ENCODE assay signal across 25 cellular contexts in the genomic region with DNA sequence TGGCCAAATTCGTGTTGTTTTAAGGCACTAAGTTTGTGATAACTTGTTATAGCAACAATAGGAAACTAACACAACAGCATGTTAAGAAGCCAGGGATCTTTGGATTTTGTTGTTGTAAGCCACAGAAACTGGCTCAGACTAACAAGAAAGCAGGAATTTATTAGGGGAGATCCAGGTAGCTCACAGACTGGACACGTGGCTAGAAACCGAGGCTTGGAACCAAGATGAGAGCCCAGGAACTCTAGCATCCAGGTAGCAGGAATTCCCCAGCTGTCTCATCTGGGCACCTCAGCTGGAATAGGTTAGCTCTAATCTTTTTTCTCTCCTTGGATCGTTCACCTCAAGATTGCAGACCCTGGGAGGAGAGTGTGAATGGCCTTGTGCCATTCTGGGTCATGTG. TPM values are rescaled to one million over a fixed set of nuclear protein-coding genes. Genes with fewer than 3 reads are reported as not detected.
A peak's percentile ranks its signal among the peaks of the same experiment; 100 is the strongest.
DNase-seq lines count a peak whose midpoint lies in the region; FAIRE-seq and TF ChIP-seq lines count a peak whose summit lies in the region.
"Had no signal": no experiment of that assay in that cellular context is flagged by ENCODE, and none has a peak within 500 bp of the region (broad histone marks: within the 10 kb centered on the region; RNA-seq: fewer than 3 reads in every experiment).

No MANE protein-coding gene starts in this region.

- H3K9ac ChIP-seq in BLaER1 treated with 17β-estradiol and CSF1 and Interleukin-3, amounts not matched to agents 10 nM and 100 nM: peak overlapping the region in 4 of 11 experiments; percentile 2 to 94 (median 90); a peak in 5 of 22 replicates

- TF ChIP-seq CTCF in MCF 10A (IDR thresholded peaks at IDR 0.05; ENCODE audit: unreplicated experiment): no peak
- TF ChIP-seq CTCF in breast epithelium (IDR thresholded peaks at IDR 0.05): no peak
- TF ChIP-seq CTCF in thyroid gland (IDR thresholded peaks at IDR 0.05): no peak

- H3K4me1 ChIP-seq in breast epithelium (peaks cover 4% of the 10 kb centered on the region in 2 donors), thyroid gland (peaks cover 32 to 36% of the 10 kb centered on the region in 2 donors)
- peaks cover 48 to 80% (median 70%) of the 10 kb centered on the region in 10 experiments for H3K4me1 ChIP-seq in BLaER1 treated with 17β-estradiol and CSF1 and Interleukin-3, amounts not matched to agents 10 nM and 100 nM

- H4K20me1 ChIP-seq in BLaER1 treated with 17β-estradiol and CSF1 and Interleukin-3, amounts not matched to agents 10 nM and 100 nM: no peaks in the 10 kb centered on the region

- H3K27ac Mint-ChIP-seq in MCF 10A (ENCODE audit: low read depth, unreplicated experiment): peak overlapping the region; percentile 25

- H3K36me3 ChIP-seq in breast epithelium (peaks cover 4% of the 10 kb centered on the region), thyroid gland (peaks cover 6 to 11% of the 10 kb centered on the region in 2 donors)
- peaks cover 11 to 87% (median 77%) of the 10 kb centered on the region in 11 experiments for H3K36me3 ChIP-seq in BLaER1 treated with 17β-estradiol and CSF1 and Interleukin-3, amounts not matched to agents 10 nM and 100 nM

- peaks cover 44% of the 10 kb centered on the region for H3K36me3 Mint-ChIP-seq in MCF 10A (ENCODE audit: insufficient read depth, unreplicated experiment)

- no peak overlapping the region for H3K4me3 Mint-ChIP-seq in MCF 10A (ENCODE audit: unreplicated experiment)
- H3K4me3 Mint-ChIP-seq: CD14-positive monocyte; CD4-positive, alpha-beta memory T cell; CD4-positive, CD25-positive, alpha-beta regulatory T cell; CD8-positive, alpha-beta memory T cell had no signal

- H3K27me3 Mint-ChIP-seq in MCF 10A (ENCODE audit: insufficient read depth, unreplicated experiment): no peaks in the 10 kb centered on the region
- H3K27me3 Mint-ChIP-seq: CD4-positive, alpha-beta memory T cell; CD4-positive, CD25-positive, alpha-beta regulatory T cell; CD8-positive, alpha-beta memory T cell had no signal

- FAIRE-seq in HTR-8/SVneo (lab: Jason Lieb, UNC): no peak
- FAIRE-seq: A549, GM12878, GM12892, GM18507 had no signal

- POLR2A ChIA-PET in MCF 10A (lab: Yijun Ruan, JAX): interaction anchor here (1.5 kb wide), 1 partner anchor 12 kb away, joined by 6 read pairs; no protein-coding TSS in a partner anchor

- no peaks in the 10 kb centered on the region for H3K9me3 Mint-ChIP-seq in MCF 10A (ENCODE audit: unreplicated experiment)
- H3K9me3 Mint-ChIP-seq: CD4-positive, alpha-beta memory T cell; CD4-positive, CD25-positive, alpha-beta regulatory T cell; CD8-positive, alpha-beta memory T cell had no signal

- intact Hi-C loops in MCF 10A (cut with micrococcal nuclease): no loop called here
- intact Hi-C loops in breast epithelium (cut with DNase I; ENCODE audit: low total_unique reads): no loop called here
- intact Hi-C loops in thyroid gland (cut with DNase I): loop anchor here (10.0 kb wide), 1 partner anchor 238 kb away; a partner anchor contains a TSS

- H3K27me3 ChIP-seq in breast epithelium: no peaks in the 10 kb centered on the region
- H3K27me3 ChIP-seq in BLaER1 treated with 17β-estradiol and CSF1 and Interleukin-3, amounts not matched to agents 10 nM and 100 nM: no peaks in the 10 kb centered on the region
- H3K27me3 ChIP-seq in thyroid gland: no peaks in the 10 kb centered on the region
- H3K27me3 ChIP-seq: BE2C had no signal

- BruUV-seq in MCF 10A (replicated peaks; lab: Mats Ljungman, UMichigan): no TSS peak

- CTCF ChIA-PET in MCF 10A (lab: Yijun Ruan, JAX): interaction anchor here (0.7 to 1.6 kb wide), 2 partner anchors 9 to 30 kb away, joined by 3 to 7 read pairs; no protein-coding TSS in a partner anchor

- H3K9me3 ChIP-seq in breast epithelium (no peaks in the 10 kb centered on the region), thyroid gland (no peaks in the 10 kb centered on the region)
- H3K9me3 ChIP-seq in BLaER1 treated with 17β-estradiol and CSF1 and Interleukin-3, amounts not matched to agents 10 nM and 100 nM (replicated peaks in 1 of 11): no peaks in the 10 kb centered on the region
- H3K9me3 ChIP-seq: A549, BE2C had no signal

- no peak for TF ChIP-seq POLR2A in breast epithelium (IDR thresholded peaks at IDR 0.05)
- TF ChIP-seq POLR2A in thyroid gland (IDR thresholded peaks at IDR 0.05): no peak

- no peak overlapping the region for H3K4me3 ChIP-seq in breast epithelium
- no peak overlapping the region for H3K4me3 ChIP-seq in BLaER1 treated with 17β-estradiol and CSF1 and Interleukin-3, amounts not matched to agents 10 nM and 100 nM
- no peak overlapping the region for H3K4me3 ChIP-seq in thyroid gland (replicated peaks in 1 of 3)
- H3K4me3 ChIP-seq: A549, GM12878 had no signal

- peak overlapping the region in 9 of 11 experiments; percentile 75 to 95 (median 90); a peak in 15 of 22 replicates for H3K4me2 ChIP-seq in BLaER1 treated with 17β-estradiol and CSF1 and Interleukin-3, amounts not matched to agents 10 nM and 100 nM
- H3K4me2 ChIP-seq: A549 had no signal

- DNase-seq in MCF 10A (ENCODE audit: unreplicated experiment): no peak
- DNase-seq in breast epithelium (ENCODE audit: low spot score in 2 of 2): no peak
- peak; percentile 56 to 68 for DNase-seq in thyroid gland
- no peak for DNase-seq in HTR-8/SVneo (ENCODE audit: insufficient read length, low spot score)
- DNase-seq in activated T-cell treated with anti-CD3 and anti-CD28 coated beads, Interleukin-2, amount 50 U/mL, for 48 hours: no peak
- DNase-seq: BE2C; C1 segment of cervical spinal cord; CD4-positive, alpha-beta memory T cell; CD4-positive, CD25-positive, alpha-beta regulatory T cell; CD8-positive, alpha-beta memory T cell; COR-L47; DMS 273 treated with DMSO at 0.1 percent for 48 hours; DMS153; DMS53; DMS79; DND-41; EL; GDM1 had no signal

- H3K27ac ChIP-seq in breast epithelium (no peak overlapping the region), thyroid gland (peak overlapping the region; percentile 68 to 86 (median 73))
- H3K27ac ChIP-seq in BLaER1 treated with 17β-estradiol and CSF1 and Interleukin-3, amounts not matched to agents 10 nM and 100 nM: peak overlapping the region in 8 of 11 experiments; percentile 90 to 100 (median 99); a peak in 14 of 22 replicates
- H3K27ac ChIP-seq: 22Rv1, A549 had no signal

- 43% methylated on average over 4 of the region's 4 CpGs for WGBS in thyroid gland, 2 donors

- H3K4me1 Mint-ChIP-seq in MCF 10A (ENCODE audit: insufficient read depth, unreplicated experiment): peaks cover 14% of the 10 kb centered on the region
- H3K4me1 Mint-ChIP-seq: CD8-positive, alpha-beta memory T cell had no signal

RNA-seq across cellular contexts. Expression of a gene that starts 24.9 kb away (rescaled TPM):
- total RNA-seq in MCF 10A (2022) (8.8 and 10.3 TPM in 2 replicates), breast epithelium (10 to 100 TPM in 2 of 3 donors, 1 to 10 TPM in 1; 6.4 to 17.9 (median 13.8) TPM), thyroid gland (10 to 100 TPM in 2 of 4 donors, 1 to 10 TPM in 2; 7.6 to 11.3 (median 10.4) TPM)

RNA-seq across cellular contexts. Expression of a gene that starts 28.0 kb away (rescaled TPM):
- total RNA-seq in MCF 10A (2022): 24.5 and 35.0 TPM in 2 replicates
- total RNA-seq in breast epithelium: 10 to 100 TPM; 11.3 to 20.8 (median 13.4) TPM
- 10 to 100 TPM; 20.6 to 35.7 (median 25.2) TPM for total RNA-seq in thyroid gland

RNA-seq across cellular contexts. Expression of a gene that starts 47.0 kb away (rescaled TPM):
- 83.9 and 86.6 TPM in 2 replicates for total RNA-seq in MCF 10A (2022)
- 10 to 100 TPM; 30.7 to 44.8 (median 39.7) TPM for total RNA-seq in breast epithelium
- total RNA-seq in thyroid gland: 10 to 100 TPM; 45.0 to 52.7 (median 48.0) TPM

Comparison
In these comparisons a context has a peak if more than half of its experiments do, and no peak if none do; other contexts are left out.
1. DNase-seq: peak in thyroid gland (2 of 2); none in MCF 10A (single experiment), breast epithelium (0 of 2), HTR-8/SVneo (single experiment) and activated T-cell treated with anti-CD3 and anti-CD28 coated beads, Interleukin-2, amount 50 U/mL, for 48 hours (0 of 2).
2. H3K27ac ChIP-seq: peak in BLaER1 treated with 17β-estradiol and CSF1 and Interleukin-3, amounts not matched to agents 10 nM and 100 nM (8 of 11) and thyroid gland (3 of 3); none in breast epithelium (0 of 2).